In the genomic region with DNA sequence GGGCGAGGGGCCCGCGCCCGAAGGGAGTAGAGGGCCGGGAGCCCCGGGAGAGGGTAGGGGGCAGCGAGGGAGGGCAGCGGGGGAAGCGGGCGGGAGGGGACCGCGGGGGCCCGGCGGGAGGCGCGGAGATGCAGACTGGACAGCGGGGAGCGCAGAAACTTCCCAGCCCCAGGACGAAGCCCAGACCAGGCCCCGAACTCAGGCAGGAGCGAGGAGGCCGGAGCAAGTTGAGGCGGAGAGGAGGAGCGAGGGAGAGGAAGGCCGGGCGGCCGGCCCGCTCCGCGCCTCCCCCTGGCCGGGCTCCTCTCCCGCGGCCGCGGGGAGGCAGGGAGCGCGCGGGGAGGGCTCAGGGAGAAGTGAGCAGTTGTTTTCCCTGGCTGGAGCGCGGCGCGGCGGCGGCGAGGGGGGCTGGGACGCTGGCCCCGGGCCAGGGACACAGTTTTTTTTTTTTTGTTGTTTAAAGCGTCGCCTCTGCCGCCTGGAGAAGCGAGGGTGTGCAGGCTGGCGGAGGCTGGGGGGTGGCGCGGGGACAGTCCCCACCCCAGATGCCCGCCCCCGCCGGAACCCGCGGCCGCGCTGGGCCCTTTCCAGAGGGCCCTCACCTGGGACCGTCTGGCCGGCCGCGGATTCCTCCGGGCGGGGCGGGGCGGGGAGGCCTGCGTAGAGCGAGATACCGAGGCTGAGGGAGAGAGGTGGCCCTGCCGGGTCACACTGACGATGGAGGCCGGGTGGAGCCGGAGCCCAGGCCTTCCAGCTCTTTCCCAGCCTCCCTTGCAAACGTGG, we compare ENCODE assay signal across 8 cellular contexts.
DNase-seq lines count a peak whose midpoint lies in the region; ATAC-seq lines count a peak whose summit lies in the region.

LTBP3 (minus strand) TSS at position 358 of the 783 bp plus-strand sequence. CDS start 400 bp downstream, outside the sequence.

- H3K36me3 ChIP-seq in HUES6 (ENCODE audit: control insufficient read depth, insufficient read depth, low read length): no peaks in the 10 kb centered on the region

- H3K4me1 ChIP-seq in HUES6 (ENCODE audit: control insufficient read depth, insufficient read depth, low read length): peaks cover 58% of the 10 kb centered on the region

- H3K27me3 ChIP-seq in HUES6 (ENCODE audit: control insufficient read depth, insufficient read depth, low read length): peaks cover 27% of the 10 kb centered on the region

- H3K9me3 ChIP-seq in HUES6 (ENCODE audit: control insufficient read depth, insufficient read depth, low read depth, low read length) (no peaks in the 10 kb centered on the region), iPS-18c (ENCODE audit: control insufficient read depth, insufficient read depth, low read length) (peaks cover 2% of the 10 kb centered on the region)

- peak; percentile 88 for DNase-seq in D341Med (ENCODE audit: low spot score)
- peak; percentile 87 for DNase-seq in SW480 (ENCODE audit: low spot score)
- peak; percentile 38 for DNase-seq in central memory CD4-positive, alpha-beta T cell
- peak; percentile 83 for DNase-seq in retina
- DNase-seq in GF-D8 (lab: John Stamatoyannopoulos, UW): no peak

- ATAC-seq in HG02970 (IDR thresholded peaks at IDR 0.05; ENCODE audit: low FRiP score, unreplicated experiment): no peak

- H3K9ac ChIP-seq in HUES6 (ENCODE audit: low read length): peak within 1 kb of the TSS; percentile 69

- H3K27ac ChIP-seq in HUES6 (ENCODE audit: low read depth, low read length): peak within 1 kb of the TSS; percentile 28; the same call in 1 of the 2 replicates

- H3K4me3 ChIP-seq in HUES6 (ENCODE audit: low read depth, low read length) (peak within 1 kb of the TSS; percentile 63), iPS-18c (ENCODE audit: insufficient read depth, low read depth, low read length) (peak within 1 kb of the TSS; percentile 55)
